Comparison of ENCODE assay signal across 18 cellular contexts in the genomic region with DNA sequence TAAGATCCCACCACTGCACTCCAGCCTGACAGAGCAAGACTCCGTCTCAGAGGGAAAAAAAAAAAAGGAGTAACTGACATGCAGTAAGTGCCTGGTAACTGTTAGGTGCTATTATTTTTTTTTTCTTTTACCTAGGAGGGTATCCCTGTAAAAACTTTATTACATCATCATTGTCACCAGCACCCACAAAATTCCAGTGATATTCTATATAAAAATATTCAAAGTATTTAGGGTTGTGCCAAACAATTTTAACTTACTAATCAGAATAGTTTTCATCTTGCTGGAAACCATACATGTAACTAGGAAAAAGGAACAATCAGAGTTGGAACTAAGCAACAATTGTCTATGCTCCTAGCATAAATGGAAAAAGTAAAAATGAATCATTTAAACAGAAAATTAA.
DNase-seq lines count a peak whose midpoint lies in the region; ATAC-seq, FAIRE-seq and TF ChIP-seq lines count a peak whose summit lies in the region.
"Had no signal": no experiment of that assay in that cellular context is flagged by ENCODE, and none has a peak within 500 bp of the region (broad histone marks: within the 10 kb centered on the region; RNA-seq: fewer than 3 reads in every experiment).

No MANE protein-coding gene starts in this region.

- no peak overlapping the region for H3K56ac ChIP-seq in IMR-90 (ENCODE audit: extremely low read depth, insufficient read depth, low read length)

- no peak overlapping the region for H2BK5ac ChIP-seq in IMR-90 (ENCODE audit: low read depth, low read length, poor library complexity, severe bottlenecking)

- H3K23ac ChIP-seq in IMR-90 (ENCODE audit: low read depth, low read length): no peak overlapping the region

- TF ChIP-seq POLR2A in IMR-90 (IDR thresholded peaks at IDR 0.05; ENCODE audit: low read depth, low read length): no peak

- CTCF ChIA-PET in IMR-90 (lab: Yijun Ruan, JAX): no interaction called here
- CTCF ChIA-PET in PC-9 (lab: Charles Lee): no interaction called here

- H3K14ac ChIP-seq in IMR-90 (replicated peaks; ENCODE audit: low read depth, low read length): no peak overlapping the region

- no peak overlapping the region for H2AK5ac ChIP-seq in IMR-90 (ENCODE audit: low read depth, low read length)

- POLR2A ChIA-PET in IMR-90 (lab: Charles Lee; ENCODE audit: unreplicated experiment): no interaction called here
- POLR2A ChIA-PET in PC-9 (lab: Charles Lee; ENCODE audit: unreplicated experiment): no interaction called here

- BruUV-seq in IMR-90 (replicated peaks; lab: Mats Ljungman, UMichigan) (no TSS peak), PC-9 (replicated peaks; lab: Mats Ljungman, UMichigan) (no TSS peak)

- H3K27me3 ChIP-seq in IMR-90 (ENCODE audit: control insufficient read depth, insufficient read depth, low read length) (no peaks in the 10 kb centered on the region), astrocyte (ENCODE audit: insufficient read depth, low read length) (no peaks in the 10 kb centered on the region), PC-9 (ENCODE audit: insufficient read depth, low read depth) (no peaks in the 10 kb centered on the region), pancreas (no peaks in the 10 kb centered on the region)

- no peak for FAIRE-seq in astrocyte (lab: Jason Lieb, UNC)
- FAIRE-seq in GM19239 (lab: Jason Lieb, UNC): no peak
- no peak for FAIRE-seq in pancreas (lab: Jason Lieb, UNC)
- FAIRE-seq: G401.6, GM12891, GM18507 had no signal

- no peaks in the 10 kb centered on the region for H3F3A ChIP-seq in PC-9 (ENCODE audit: insufficient read depth, low read depth)

- H3K9ac ChIP-seq in IMR-90 (ENCODE audit: low read depth, low read length): no peak overlapping the region
- no peak overlapping the region for H3K9ac ChIP-seq in astrocyte (ENCODE audit: low read length)

- H3K27ac Mint-ChIP-seq in astrocyte (ENCODE audit: unreplicated experiment): peak overlapping the region; percentile 60

- H4K91ac ChIP-seq in IMR-90 (ENCODE audit: insufficient read depth, low read depth, low read length): no peak overlapping the region

- TF ChIP-seq CTCF in IMR-90 (conservative IDR thresholded peaks at IDR 0.05; ENCODE audit: low read depth, low read length) (no peak), astrocyte (IDR thresholded peaks at IDR 0.05; ENCODE audit: insufficient read depth, low read depth, low read length) (no peak), PC-9 (conservative IDR thresholded peaks at IDR 0.05) (no peak), pancreas (IDR thresholded peaks at IDR 0.05) (no peak)

- no peak overlapping the region for H2BK120ac ChIP-seq in IMR-90 (ENCODE audit: low read depth, low read length)

- no peak overlapping the region for H2BK15ac ChIP-seq in IMR-90 (ENCODE audit: low read depth, low read length)

- no peak overlapping the region for H4K8ac ChIP-seq in IMR-90 (ENCODE audit: low read depth in 2 of 2, low read length in 2 of 2)

- peaks cover 3% of the 10 kb centered on the region; the same call in 1 of the 2 replicates for H3K4me1 ChIP-seq in IMR-90 (ENCODE audit: control insufficient read depth, insufficient read depth, low read length)
- H3K4me1 ChIP-seq in astrocyte (ENCODE audit: insufficient read depth, low read length): no peaks in the 10 kb centered on the region
- H3K4me1 ChIP-seq in PC-9 (replicated peaks; ENCODE audit: insufficient read depth): no peaks in the 10 kb centered on the region
- H3K4me1 ChIP-seq in pancreas: no peaks in the 10 kb centered on the region

- no peaks in the 10 kb centered on the region for H3K9me3 ChIP-seq in IMR-90 (ENCODE audit: control insufficient read depth, insufficient read depth, low read length)
- no peaks in the 10 kb centered on the region for H3K9me3 ChIP-seq in astrocyte (ENCODE audit: insufficient read depth, low read depth, low read length)
- no peaks in the 10 kb centered on the region for H3K9me3 ChIP-seq in PC-9 (ENCODE audit: insufficient read depth, low read depth)
- H3K9me3 ChIP-seq in pancreas: no peaks in the 10 kb centered on the region

- H3K27ac ChIP-seq in IMR-90 (ENCODE audit: insufficient read depth, low read length): no peak overlapping the region
- H3K27ac ChIP-seq in astrocyte (ENCODE audit: low read depth, low read length): no peak overlapping the region
- H3K27ac ChIP-seq in PC-9: no peak overlapping the region
- H3K27ac ChIP-seq in pancreas: no peak overlapping the region

- H2AK9ac ChIP-seq in IMR-90 (replicated peaks; ENCODE audit: low read depth, low read length, poor library complexity): no peak overlapping the region

- H3K36me3 Mint-ChIP-seq in astrocyte (ENCODE audit: low read depth, unreplicated experiment): peaks cover 3% of the 10 kb centered on the region

- H3K36me3 ChIP-seq in IMR-90 (ENCODE audit: control insufficient read depth, insufficient read depth, low read length) (peaks cover 2% of the 10 kb centered on the region; the same call in 1 of the 2 replicates), astrocyte (ENCODE audit: insufficient read depth, low read length) (no peaks in the 10 kb centered on the region), PC-9 (ENCODE audit: low read depth) (no peaks in the 10 kb centered on the region), pancreas (no peaks in the 10 kb centered on the region)

- H3K9me3 Mint-ChIP-seq in astrocyte (ENCODE audit: unreplicated experiment): no peaks in the 10 kb centered on the region
- H3K9me3 Mint-ChIP-seq: CD8-positive, alpha-beta T cell had no signal

- H2AFZ ChIP-seq in IMR-90 (replicated peaks; ENCODE audit: low read length, poor library complexity) (no peak overlapping the region), astrocyte (ENCODE audit: low read depth, low read length) (no peak overlapping the region), PC-9 (no peak overlapping the region)

- H3K4me1 Mint-ChIP-seq in astrocyte (ENCODE audit: low read depth, unreplicated experiment): peaks cover 14% of the 10 kb centered on the region

- H3K27me3 Mint-ChIP-seq in astrocyte (ENCODE audit: low read depth, unreplicated experiment): no peaks in the 10 kb centered on the region

- no peak overlapping the region for H3K4me3 Mint-ChIP-seq in astrocyte (ENCODE audit: unreplicated experiment)
- H3K4me3 Mint-ChIP-seq: CD8-positive, alpha-beta T cell had no signal

- DNase-seq in IMR-90 (peak; percentile 7), astrocyte (ENCODE audit: low read depth) (peak; percentile 49), fibroblast of peridontal ligament (ENCODE audit: extremely low read depth) (peak; percentile 20), GM19239 (ENCODE audit: insufficient read length, low spot score) (no peak), PC-9 (no peak), pancreas (no peak), islet precursor cell (no peak)
- DNase-seq: CD8-positive, alpha-beta T cell; Kasumi-1; NCI-H1105; NCI-H1694; NCI-H2107; NCI-H345; NCI-H526; SHP77 treated with DMSO at 0.1 percent for 48 hours had no signal

- H4K20me1 ChIP-seq in IMR-90 (ENCODE audit: insufficient read depth, low read length) (no peaks in the 10 kb centered on the region), astrocyte (ENCODE audit: insufficient read depth, low read length) (no peaks in the 10 kb centered on the region), PC-9 (ENCODE audit: insufficient read depth) (no peaks in the 10 kb centered on the region)

- no CpG with 5 or more reads among the region's 1 CpG for WGBS in IMR-90 (ENCODE audit: extremely low coverage in 2 of 2, insufficient read length in 1 of 2), 2 experiments
- 91 to 100% methylated on average over 1 of the region's 1 CpG for WGBS in pancreas, 2 donors

- H3K4ac ChIP-seq in IMR-90 (ENCODE audit: low read depth, low read length): no peak overlapping the region

- TF ChIP-seq RAD21 in IMR-90 (IDR thresholded peaks at IDR 0.05; ENCODE audit: low read length): no peak

- H4K5ac ChIP-seq in IMR-90 (ENCODE audit: low read depth, low read length): no peak overlapping the region

- no peak overlapping the region for H3K4me2 ChIP-seq in IMR-90 (ENCODE audit: low read depth, low read length)
- H3K4me2 ChIP-seq in astrocyte (ENCODE audit: low read length): no peak overlapping the region
- H3K4me2 ChIP-seq in PC-9: no peak overlapping the region

- intact Hi-C loops in IMR-90 (cut with micrococcal nuclease) (loop anchor here (5.0 kb wide), 1 partner anchor 104 kb away; no protein-coding TSS in a partner anchor), PC-9 (cut with micrococcal nuclease; ENCODE audit: unreplicated experiment) (no loop called here), pancreas (cut with DNase I) (no loop called here)

- no peaks in the 10 kb centered on the region for H3K9me2 ChIP-seq in PC-9 (ENCODE audit: insufficient read depth)

- H3K4me3 ChIP-seq in IMR-90 (ENCODE audit: insufficient read depth, low read depth, low read length): no peak overlapping the region
- H3K4me3 ChIP-seq in astrocyte (ENCODE audit: insufficient read depth, low read depth, low read length): no peak overlapping the region
- H3K4me3 ChIP-seq in PC-9: no peak overlapping the region
- H3K4me3 ChIP-seq in pancreas: no peak overlapping the region

- ATAC-seq in IMR-90 (ENCODE audit: low read depth): no peak; the same call in 1 of the 2 replicates
- ATAC-seq in pancreas: no peak
- ATAC-seq: CD8-positive, alpha-beta T cell had no signal

- no peaks in the 10 kb centered on the region; the same call in 1 of the 2 replicates for H3K9me1 ChIP-seq in IMR-90 (ENCODE audit: insufficient read depth, low read length)

- dilution Hi-C loops in IMR-90 (cut with HindIII; ENCODE audit: low sequenced_read_pairs, unreplicated experiment): no loop called here

- H3K79me1 ChIP-seq in IMR-90 (ENCODE audit: low read depth in 1 of 2, low read length in 2 of 2): peaks cover 3 to 8% of the 10 kb centered on the region in 2 experiments; a peak in 2 of 4 replicates

- H3K79me2 ChIP-seq in astrocyte (ENCODE audit: insufficient read depth, low read length) (no peaks in the 10 kb centered on the region), PC-9 (ENCODE audit: low read depth) (no peaks in the 10 kb centered on the region)

- H3K18ac ChIP-seq in IMR-90 (ENCODE audit: low read depth, low read length): no peak overlapping the region

- no peak overlapping the region for H2BK20ac ChIP-seq in IMR-90 (ENCODE audit: low read depth, low read length)

- in situ Hi-C loops in IMR-90 (cut with MboI; ENCODE audit: low sequenced_read_pairs): no loop called here

TF ChIP-seq in IMR-90, 13 proteins besides CTCF, POLR2A, EP300 and RAD21:
- TF ChIP-seq CHD1 (IDR thresholded peaks at IDR 0.05; ENCODE audit: low read depth, low read length) (no peak), MAZ (IDR thresholded peaks at IDR 0.05; ENCODE audit: borderline replicate concordance, low read depth, low read length) (no peak)
- TF ChIP-seq, protein P1, sequence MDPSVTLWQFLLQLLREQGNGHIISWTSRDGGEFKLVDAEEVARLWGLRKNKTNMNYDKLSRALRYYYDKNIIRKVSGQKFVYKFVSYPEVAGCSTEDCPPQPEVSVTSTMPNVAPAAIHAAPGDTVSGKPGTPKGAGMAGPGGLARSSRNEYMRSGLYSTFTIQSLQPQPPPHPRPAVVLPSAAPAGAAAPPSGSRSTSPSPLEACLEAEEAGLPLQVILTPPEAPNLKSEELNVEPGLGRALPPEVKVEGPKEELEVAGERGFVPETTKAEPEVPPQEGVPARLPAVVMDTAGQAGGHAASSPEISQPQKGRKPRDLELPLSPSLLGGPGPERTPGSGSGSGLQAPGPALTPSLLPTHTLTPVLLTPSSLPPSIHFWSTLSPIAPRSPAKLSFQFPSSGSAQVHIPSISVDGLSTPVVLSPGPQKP (IDR thresholded peaks at IDR 0.05; ENCODE audit: borderline replicate concordance, low read depth, low read length): no peak

Comparison
In these comparisons a context has a peak if more than half of its experiments do, and no peak if none do; other contexts are left out.
1. DNase-seq: peak in IMR-90 (single experiment), astrocyte (single experiment) and fibroblast of peridontal ligament (single experiment); none in GM19239 (single experiment), PC-9 (0 of 2), pancreas (0 of 6) and islet precursor cell (single experiment).